18 cellular contexts compared by ENCODE assay signal in the genomic region with DNA sequence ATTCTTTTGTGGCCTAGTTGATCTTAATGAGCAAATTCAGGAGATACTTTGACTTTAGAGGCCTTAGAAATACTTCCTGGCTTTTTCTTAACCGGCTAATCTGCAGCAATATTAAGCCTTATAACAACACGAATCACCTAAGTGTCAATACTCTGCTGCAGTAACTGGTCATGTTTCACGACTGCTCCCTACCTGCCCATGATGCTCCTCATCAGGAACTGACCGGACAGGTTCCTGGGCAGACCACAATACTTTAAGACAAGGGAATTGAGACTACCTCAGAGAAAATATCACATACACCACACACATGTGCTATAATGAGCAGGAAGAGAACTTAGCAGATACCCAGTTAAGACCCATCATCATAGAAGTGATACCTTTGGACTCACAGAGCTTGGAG.
"Had no signal": no experiment of that assay in that cellular context is flagged by ENCODE, and none has a peak within 500 bp of the region (broad histone marks: within the 10 kb centered on the region; RNA-seq: fewer than 3 reads in every experiment).

No MANE protein-coding gene starts in this region.

- H3K4me3 Mint-ChIP-seq: activated naive CD4-positive, alpha-beta T cell treated with anti-CD3 and anti-CD28 coated beads, Interleukin-2, amount 10 ng/mL, durations not matched to agents 7 days and 5 days; T-helper 1 cell treated with Interleukin-12 subunit alpha and Interleukin-12 subunit beta and Interleukin-4 antibody, amounts not matched to agents 30 μg/mL and 1 μg/mL, for 36 hours had no signal

- H3K27ac Mint-ChIP-seq: activated naive CD4-positive, alpha-beta T cell treated with anti-CD3 and anti-CD28 coated beads, Interleukin-2, amount 10 ng/mL, durations not matched to agents 7 days and 5 days; T-helper 1 cell treated with Interleukin-12 subunit alpha and Interleukin-12 subunit beta and Interleukin-4 antibody, amounts not matched to agents 30 μg/mL and 1 μg/mL, for 36 hours had no signal

- H3K27ac ChIP-seq: ascending aorta, tibial artery had no signal

- DNase-seq: activated CD4-positive, alpha-beta T cell treated with anti-CD3 and anti-CD28 coated beads, Interleukin-2, amount 50 U/mL, for 1 hour; activated CD8-positive, alpha-beta memory T cell treated with anti-CD3 and anti-CD28 coated beads for 24 hours; activated CD8-positive, alpha-beta memory T cell treated with anti-CD3 and anti-CD28 coated beads, Interleukin-2, amount 50 U/mL, for 48 hours; activated effector memory CD4-positive, alpha-beta T cell treated with Interleukin-2 at 50 U/mL for 16 hours; activated naive CD4-positive, alpha-beta T cell treated with anti-CD3 and anti-CD28 coated beads, Interleukin-2, amount 10 ng/mL, durations not matched to agents 7 days and 5 days; activated T-cell treated with anti-CD3 and anti-CD28 coated beads, Interleukin-2, amount 50 U/mL, for 48 hours; cerebellar nuclear complex; cortex of kidney; effector CD4-positive, alpha-beta T cell; foreskin melanocyte; left ventricle myocardium inferior; retina; stimulated activated CD8-positive, alpha-beta memory T cell treated with anti-CD3 and anti-CD28 coated beads, Interleukin-4, amount 100 ng/mL, for 48 hours; stimulated activated naive CD4-positive, alpha-beta T cell; tibial artery had no signal

- H3K9me3 ChIP-seq: ascending aorta, left ventricle myocardium inferior, tibial artery had no signal

- ATAC-seq: activated CD4-positive, CD25-positive, alpha-beta regulatory T cell treated with anti-CD3 and anti-CD28 coated beads, Interleukin-2, amount 50 U/mL, for 24 hours had no signal

- H3K4me3 ChIP-seq: ascending aorta, left ventricle myocardium inferior, tibial artery had no signal

- H3K27me3 ChIP-seq: ascending aorta, tibial artery had no signal

- H3K36me3 ChIP-seq: ascending aorta, left ventricle myocardium inferior, tibial artery had no signal

- H3K36me3 Mint-ChIP-seq: activated naive CD4-positive, alpha-beta T cell treated with anti-CD3 and anti-CD28 coated beads, Interleukin-2, amount 10 ng/mL, durations not matched to agents 7 days and 5 days had no signal

- H3K9me3 Mint-ChIP-seq: activated naive CD4-positive, alpha-beta T cell treated with anti-CD3 and anti-CD28 coated beads, Interleukin-2, amount 10 ng/mL, durations not matched to agents 7 days and 5 days; T-helper 1 cell treated with Interleukin-12 subunit alpha and Interleukin-12 subunit beta and Interleukin-4 antibody, amounts not matched to agents 30 μg/mL and 1 μg/mL, for 36 hours had no signal
